1 cellular context compared by ENCODE assay signal in genomic region chr5:176633638-176634037, GRCh38.
TF ChIP-seq lines count a peak whose summit lies in the region.

No MANE protein-coding gene starts in this region.

TF ChIP-seq in GM12878, 131 proteins besides CTCF, POLR2A, EP300 and RAD21:
- no peak for TF ChIP-seq NR2C1 (IDR thresholded peaks at IDR 0.05)
- no peak for TF ChIP-seq TARDBP (IDR thresholded peaks at IDR 0.05; ENCODE audit: borderline replicate concordance)
- no peak for TF ChIP-seq POLR2AphosphoS2 (IDR thresholded peaks at IDR 0.05; ENCODE audit: low read depth, low read length)
- TF ChIP-seq CEBPZ (IDR thresholded peaks at IDR 0.05; ENCODE audit: low read depth, low read length): no peak
- no peak for TF ChIP-seq MYC (IDR thresholded peaks at IDR 0.05; ENCODE audit: insufficient read depth, insufficient read length, insufficient replicate concordance, low read length, severe bottlenecking)
- TF ChIP-seq NR2C2 (IDR thresholded peaks at IDR 0.05; ENCODE audit: borderline replicate concordance, control insufficient read depth, insufficient read length, low read depth): no peak
- TF ChIP-seq MAX (IDR thresholded peaks at IDR 0.05; ENCODE audit: low read depth, low read length): no peak
- TF ChIP-seq SP1 (IDR thresholded peaks at IDR 0.05; ENCODE audit: low read depth, low read length): no peak
- no peak for TF ChIP-seq HSF1 (IDR thresholded peaks at IDR 0.05; ENCODE audit: low read depth, low read length)
- no peak for TF ChIP-seq SREBF1 (IDR thresholded peaks at IDR 0.05; ENCODE audit: low read length)
- no peak for TF ChIP-seq STAT3 (IDR thresholded peaks at IDR 0.05; ENCODE audit: low read depth, low read length)
- TF ChIP-seq, protein P1, sequence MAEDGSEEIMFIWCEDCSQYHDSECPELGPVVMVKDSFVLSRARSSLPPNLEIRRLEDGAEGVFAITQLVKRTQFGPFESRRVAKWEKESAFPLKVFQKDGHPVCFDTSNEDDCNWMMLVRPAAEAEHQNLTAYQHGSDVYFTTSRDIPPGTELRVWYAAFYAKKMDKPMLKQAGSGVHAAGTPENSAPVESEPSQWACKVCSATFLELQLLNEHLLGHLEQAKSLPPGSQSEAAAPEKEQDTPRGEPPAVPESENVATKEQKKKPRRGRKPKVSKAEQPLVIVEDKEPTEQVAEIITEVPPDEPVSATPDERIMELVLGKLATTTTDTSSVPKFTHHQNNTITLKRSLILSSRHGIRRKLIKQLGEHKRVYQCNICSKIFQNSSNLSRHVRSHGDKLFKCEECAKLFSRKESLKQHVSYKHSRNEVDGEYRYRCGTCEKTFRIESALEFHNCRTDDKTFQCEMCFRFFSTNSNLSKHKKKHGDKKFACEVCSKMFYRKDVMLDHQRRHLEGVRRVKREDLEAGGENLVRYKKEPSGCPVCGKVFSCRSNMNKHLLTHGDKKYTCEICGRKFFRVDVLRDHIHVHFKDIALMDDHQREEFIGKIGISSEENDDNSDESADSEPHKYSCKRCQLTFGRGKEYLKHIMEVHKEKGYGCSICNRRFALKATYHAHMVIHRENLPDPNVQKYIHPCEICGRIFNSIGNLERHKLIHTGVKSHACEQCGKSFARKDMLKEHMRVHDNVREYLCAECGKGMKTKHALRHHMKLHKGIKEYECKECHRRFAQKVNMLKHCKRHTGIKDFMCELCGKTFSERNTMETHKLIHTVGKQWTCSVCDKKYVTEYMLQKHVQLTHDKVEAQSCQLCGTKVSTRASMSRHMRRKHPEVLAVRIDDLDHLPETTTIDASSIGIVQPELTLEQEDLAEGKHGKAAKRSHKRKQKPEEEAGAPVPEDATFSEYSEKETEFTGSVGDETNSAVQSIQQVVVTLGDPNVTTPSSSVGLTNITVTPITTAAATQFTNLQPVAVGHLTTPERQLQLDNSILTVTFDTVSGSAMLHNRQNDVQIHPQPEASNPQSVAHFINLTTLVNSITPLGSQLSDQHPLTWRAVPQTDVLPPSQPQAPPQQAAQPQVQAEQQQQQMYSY (CRISPR knock-in tag; IDR thresholded peaks at IDR 0.05): no peak
- TF ChIP-seq RFX5 (IDR thresholded peaks at IDR 0.05; ENCODE audit: low read depth, low read length): no peak
- TF ChIP-seq RAD51 (IDR thresholded peaks at IDR 0.05): no peak
- TF ChIP-seq RBBP5 (conservative IDR thresholded peaks at IDR 0.05): no peak
